14 cellular contexts compared by ENCODE assay signal in the genomic region with DNA sequence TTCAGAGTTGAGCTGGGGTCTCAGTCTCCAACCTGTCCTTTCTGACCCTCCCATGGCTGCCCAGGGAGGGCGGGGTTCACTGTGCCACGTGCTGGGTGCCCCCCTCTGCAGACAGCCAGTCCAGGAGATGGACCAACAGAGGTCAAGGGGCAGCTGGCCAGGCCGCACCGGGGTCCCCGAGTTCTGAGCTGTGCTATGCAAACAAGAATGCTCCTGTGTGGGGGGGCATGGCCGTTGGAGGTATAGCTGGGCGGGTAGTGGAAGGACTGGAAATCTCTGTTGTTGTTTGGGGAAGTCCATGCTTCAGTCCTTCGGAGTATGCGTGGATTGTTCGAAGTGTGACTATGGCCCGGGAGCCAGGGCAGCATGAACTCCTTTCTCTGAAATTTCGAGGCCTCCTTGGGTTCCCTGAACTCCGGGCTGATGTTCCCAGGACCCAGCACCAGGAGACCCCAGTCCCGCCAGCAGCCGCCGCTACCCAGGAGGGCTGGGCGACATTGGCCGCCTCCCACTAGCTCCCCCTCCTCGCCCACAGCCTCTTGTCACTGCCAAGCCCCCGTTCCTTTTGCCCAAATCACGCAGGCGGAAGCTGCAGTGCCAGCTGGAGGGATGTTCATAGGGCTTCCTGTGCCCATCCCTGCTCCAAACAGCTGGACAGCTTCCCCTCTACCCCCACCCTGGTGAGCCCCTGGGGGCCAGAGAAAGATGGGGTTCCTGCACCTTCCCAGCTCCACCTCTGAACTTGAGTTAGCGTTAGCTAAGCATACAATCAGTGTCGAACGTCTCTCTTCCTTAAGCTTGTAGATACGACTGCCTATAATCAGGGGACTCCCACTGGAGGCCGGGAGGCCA.
"Had no signal": no experiment of that assay in that cellular context is flagged by ENCODE, and none has a peak within 500 bp of the region (broad histone marks: within the 10 kb centered on the region; RNA-seq: fewer than 3 reads in every experiment).

No MANE protein-coding gene starts in this region.

- H3K4me3 ChIP-seq: coronary artery, gastrocnemius medialis, thyroid gland had no signal

- H3K9me3 ChIP-seq: gastrocnemius medialis, thyroid gland had no signal

- H3K27ac ChIP-seq: coronary artery, gastrocnemius medialis, thyroid gland had no signal

- H3K4me1 ChIP-seq: gastrocnemius medialis, thyroid gland had no signal

- H3K27me3 ChIP-seq: gastrocnemius medialis, thyroid gland had no signal

- DNase-seq: activated CD4-positive, alpha-beta T cell treated with anti-CD3 and anti-CD28 coated beads, Interleukin-2, amount 50 U/mL, for 4 hours; activated CD8-positive, alpha-beta memory T cell treated with anti-CD3 and anti-CD28 coated beads, Interleukin-2, amount 10 ng/mL, durations not matched to agents 7 days and 5 days; activated gamma-delta T cell treated with Interleukin-2 at 50 U/mL for 16 hours; activated T-cell treated with anti-CD3 and anti-CD28 coated beads, Interleukin-2, amount 50 U/mL, for 24 hours; caudate nucleus; effector CD8-positive, alpha-beta T cell; mammary epithelial cell; nephron progenitor cell; SHP77; thyroid gland had no signal

- H3K36me3 ChIP-seq: gastrocnemius medialis, thyroid gland had no signal

- ATAC-seq: activated CD4-positive, CD25-positive, alpha-beta regulatory T cell treated with anti-CD3 and anti-CD28 coated beads, Interleukin-2, amount 50 U/mL, for 24 hours; activated CD8-positive, alpha-beta memory T cell treated with anti-CD3 and anti-CD28 coated beads, Interleukin-2, amount 10 ng/mL, durations not matched to agents 7 days and 5 days; gastrocnemius medialis; SK-N-SH treated with all-trans-retinoic acid at 6 μM for 48 hours had no signal
